Comparison of ENCODE assay signal across 7 cellular contexts in the genomic region with DNA sequence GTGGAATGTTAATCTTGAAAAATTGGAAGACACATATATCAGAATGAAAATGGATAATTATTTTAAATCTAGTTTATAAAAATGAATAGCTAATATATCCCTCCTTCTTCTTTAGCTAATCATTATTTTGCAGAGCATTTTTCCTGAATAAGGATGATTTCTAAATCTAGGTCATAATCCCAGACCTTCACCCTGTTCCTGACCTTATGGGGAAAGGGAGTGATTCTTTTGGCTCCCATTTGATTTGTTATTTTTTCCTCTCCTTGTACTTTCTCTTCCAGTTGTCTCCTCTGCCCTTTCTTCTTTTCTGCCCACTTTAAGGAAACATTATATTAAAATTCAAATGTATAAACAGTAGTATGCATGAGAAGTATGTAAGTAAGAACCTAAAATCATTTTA.
"Had no signal": no experiment of that assay in that cellular context is flagged by ENCODE, and none has a peak within 500 bp of the region (broad histone marks: within the 10 kb centered on the region; RNA-seq: fewer than 3 reads in every experiment).

No MANE protein-coding gene starts in this region.

- H3K4me2 ChIP-seq: GM23338 had no signal

- ATAC-seq: GM23338 had no signal

- H3K36me3 Mint-ChIP-seq: IgD-negative memory B cell had no signal

- H3K27me3 Mint-ChIP-seq: IgD-negative memory B cell had no signal

- H3K9me3 Mint-ChIP-seq: GM23338, H9 had no signal

- H3K27ac Mint-ChIP-seq: GM23338, H9 had no signal

- H3K4me3 ChIP-seq: GM23338 had no signal

- H3K4me1 Mint-ChIP-seq: IgD-negative memory B cell had no signal

- H2AFZ ChIP-seq: GM23338 had no signal

- H3K4me3 Mint-ChIP-seq: GM23338, H9, IgD-negative memory B cell had no signal

- DNase-seq: H9, HCEC 1CT had no signal

- FAIRE-seq: H1, H54, HTR-8/SVneo had no signal
